Comparison of ENCODE assay signal across 19 cellular contexts in the genomic region with DNA sequence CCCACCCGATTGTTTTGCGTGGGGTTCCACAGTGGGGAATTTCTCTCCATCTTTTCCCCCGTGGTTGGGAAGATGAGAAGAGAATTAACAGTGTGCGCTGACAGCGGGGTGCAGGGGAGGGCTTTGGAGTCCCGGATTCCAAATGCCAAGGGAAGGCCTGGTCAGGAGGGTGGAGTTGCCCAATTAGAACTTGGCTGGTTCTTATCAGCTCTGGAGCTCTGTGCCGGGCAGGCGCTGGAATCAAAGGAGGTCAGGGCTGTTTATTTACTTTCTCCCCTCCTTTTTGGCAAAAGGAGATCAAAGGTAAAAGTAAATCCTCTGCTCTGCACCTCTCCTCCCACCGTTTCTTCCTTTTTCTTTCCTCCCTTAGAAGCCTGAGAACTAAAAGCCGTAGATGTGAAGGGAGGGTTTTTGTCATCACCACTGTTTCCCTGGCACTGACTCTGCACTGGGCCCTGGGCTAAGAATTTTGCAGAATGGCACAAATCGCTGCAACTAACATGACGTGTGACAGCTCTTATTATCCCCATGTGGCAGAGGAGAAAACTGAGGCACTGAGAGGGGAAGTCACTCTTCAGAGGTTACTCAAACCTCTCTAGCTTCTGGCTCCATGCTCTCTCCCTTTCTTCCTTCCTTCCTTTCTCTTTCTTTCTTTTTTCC.
"Had no signal": no experiment of that assay in that cellular context is flagged by ENCODE, and none has a peak within 500 bp of the region (broad histone marks: within the 10 kb centered on the region; RNA-seq: fewer than 3 reads in every experiment).

No MANE protein-coding gene starts in this region.

- H3K4me1 ChIP-seq: esophagus squamous epithelium, left lung, pancreas, testis, tibial artery had no signal

- DNase-seq: cortex of kidney; effector memory CD8-positive, alpha-beta T cell; erythroblast; esophagus squamous epithelium; foreskin melanocyte; glutamatergic neuron; left lung; natural killer cell; occipital lobe; pancreas; spleen; stimulated activated CD4-positive, alpha-beta T cell treated with anti-CD3 and anti-CD28 coated beads, Interleukin-4, amount 100 ng/mL, for 4 hours; stimulated activated naive CD8-positive, alpha-beta T cell treated with anti-CD3 and anti-CD28 coated beads, Interleukin-15, Interleukin-2, amounts not matched to agents 100 U/mL and 50 U/mL, for 24 hours; substantia nigra; testis; tibial artery had no signal

- H3K27me3 ChIP-seq: esophagus squamous epithelium, left lung, pancreas, spleen, testis, tibial artery had no signal

- ATAC-seq: effector memory CD8-positive, alpha-beta T cell; left lung; natural killer cell; pancreas; stimulated activated memory B cell treated with anti-CD40 and anti-IgM and Interleukin-4, amounts not matched to agents 10 μg/mL and 1 μg/mL and 100 μg/mL, for 72 hours; stimulated activated naive CD8-positive, alpha-beta T cell treated with anti-CD3 and anti-CD28 coated beads, Interleukin-15, Interleukin-2, amounts not matched to agents 100 U/mL and 50 U/mL, for 24 hours had no signal

- H3K36me3 ChIP-seq: esophagus squamous epithelium, left lung, pancreas, spleen, tibial artery had no signal

- H3K4me3 ChIP-seq: esophagus squamous epithelium, left lung, lung, pancreas, skin epidermis, spleen, testis, tibial artery had no signal

- H3K27ac ChIP-seq: esophagus squamous epithelium, left lung, pancreas, skin epidermis, testis, tibial artery had no signal

- H3K9me3 ChIP-seq: pancreas, testis, tibial artery had no signal
